Comparison of ENCODE assay signal across 20 cellular contexts in the genomic region with DNA sequence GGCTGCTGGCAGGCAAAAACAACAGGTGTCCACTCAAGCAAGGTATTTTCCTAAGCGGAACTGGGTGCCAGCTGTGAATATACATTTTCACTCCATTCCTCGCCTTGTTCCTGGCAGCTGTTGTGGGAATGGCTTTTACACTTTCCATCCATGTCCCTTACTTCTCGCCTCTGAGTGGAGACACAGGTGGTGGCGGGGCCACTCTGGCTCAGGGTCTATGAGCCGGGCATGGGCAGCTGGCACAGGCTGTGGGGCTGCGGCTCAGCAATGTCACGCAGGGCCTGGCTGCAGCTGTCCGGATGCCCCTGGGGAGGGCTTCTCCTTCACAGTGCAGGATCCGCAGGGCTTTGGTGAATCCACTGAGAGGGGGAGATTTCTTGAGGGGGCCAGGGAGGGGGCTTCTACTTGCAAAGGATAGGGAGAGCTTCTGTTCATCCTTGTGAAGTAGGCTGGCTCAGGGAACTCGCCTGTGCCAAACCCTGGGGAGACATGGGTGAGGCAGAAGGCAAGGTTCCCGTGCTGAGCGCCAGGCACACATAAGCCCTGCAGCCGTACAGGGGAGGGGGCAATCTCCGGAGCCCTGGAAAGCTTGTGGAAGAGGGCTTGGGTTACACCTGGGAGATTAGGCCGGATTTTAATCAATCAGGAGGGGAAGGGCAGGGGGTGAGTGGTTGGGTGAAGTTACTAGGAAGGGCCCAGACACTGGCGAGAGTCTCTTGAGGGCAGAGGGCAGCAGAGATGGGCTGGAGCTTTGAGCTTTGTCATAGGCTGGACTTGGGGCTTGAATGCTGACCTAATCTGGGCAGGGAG. TPM values are rescaled to one million over a fixed set of nuclear protein-coding genes. Genes with fewer than 3 reads are reported as not detected.
DNase-seq lines count a peak whose midpoint lies in the region; ATAC-seq and TF ChIP-seq lines count a peak whose summit lies in the region.
"Had no signal": no experiment of that assay in that cellular context is flagged by ENCODE, and none has a peak within 500 bp of the region (broad histone marks: within the 10 kb centered on the region; RNA-seq: fewer than 3 reads in every experiment).

No MANE protein-coding gene starts in this region.

- no peaks in the 10 kb centered on the region for H3K9me2 ChIP-seq in SK-N-SH

- TF ChIP-seq CTCF in SK-N-SH (IDR thresholded peaks at IDR 0.05) (no peak), upper lobe of right lung (IDR thresholded peaks at IDR 0.05) (no peak)

- no peaks in the 10 kb centered on the region for H3F3A ChIP-seq in SK-N-SH (replicated peaks; ENCODE audit: insufficient read depth)

- H2AFZ ChIP-seq in SK-N-SH (ENCODE audit: low read depth): no peak overlapping the region

- H3K4me1 ChIP-seq in SK-N-SH (ENCODE audit: control insufficient read depth in 1 of 2, insufficient read depth in 2 of 2, low read depth in 1 of 2, low read length in 1 of 2) (peaks cover 0 to 32% of the 10 kb centered on the region in 2 experiments; a peak in 1 of 4 replicates), upper lobe of right lung (no peaks in the 10 kb centered on the region)
- H3K4me1 ChIP-seq: adrenal gland had no signal

- H3K36me3 ChIP-seq in SK-N-SH (replicated peaks in 1 of 2; ENCODE audit: control insufficient read depth in 1 of 2, insufficient read depth in 2 of 2, low read length in 1 of 2) (no peaks in the 10 kb centered on the region), upper lobe of right lung (no peaks in the 10 kb centered on the region)
- H3K36me3 ChIP-seq: adrenal gland, cardiac muscle cell, left ventricle myocardium inferior had no signal

- 79% methylated on average over 15 of the region's 16 CpGs for WGBS in SK-N-SH (ENCODE audit: low lambda C conversion rate)

- TF ChIP-seq EP300 in SK-N-SH (IDR thresholded peaks at IDR 0.05; ENCODE audit: borderline replicate concordance in 1 of 2, low read depth in 1 of 2, low read length in 1 of 2): no peak

- no peak overlapping the region for H3K4me2 ChIP-seq in SK-N-SH
- H3K4me2 ChIP-seq: KMS-11 had no signal

- H4K20me1 ChIP-seq in SK-N-SH (ENCODE audit: insufficient read depth): no peaks in the 10 kb centered on the region

- no peak for TF ChIP-seq RAD21 in SK-N-SH (IDR thresholded peaks at IDR 0.05; ENCODE audit: low read length)

- CTCF ChIA-PET in SK-N-SH (lab: Yijun Ruan, JAX): interaction anchor here (0.7 to 1.3 kb wide), 4 partner anchors 121 to 234 kb away, joined by 3 to 5 read pairs (median 4); partner anchors contain the start of gene CDKN1C

- DNase-seq in SK-N-SH (peak; percentile 22), NCI-H524 (lab: John Stamatoyannopoulos, UW) (peak; percentile 93 to 94), kidney tubule cell (ENCODE audit: low spot score) (peak; percentile 21), upper lobe of right lung (peak; percentile 40), LoVo (ENCODE audit: low spot score) (no peak)
- DNase-seq: activated CD4-positive, alpha-beta memory T cell treated with anti-CD3 and anti-CD28 coated beads, Interleukin-2, amount 10 ng/mL, durations not matched to agents 7 days and 5 days; CD4-positive, CD25-positive, alpha-beta regulatory T cell; effector memory CD8-positive, alpha-beta T cell; hippocampal formation; left ventricle myocardium inferior; NCI-H1694; stimulated activated naive CD8-positive, alpha-beta T cell treated with anti-CD3 and anti-CD28 coated beads, Interleukin-15, Interleukin-2, amounts not matched to agents 100 U/mL and 50 U/mL, for 24 hours had no signal

- no peak overlapping the region for H3K4me3 ChIP-seq in SK-N-SH (ENCODE audit: low read depth in 2 of 2, low read length in 1 of 2)
- no peak overlapping the region for H3K4me3 ChIP-seq in upper lobe of right lung
- H3K4me3 ChIP-seq: adrenal gland, cardiac muscle cell, left ventricle myocardium inferior had no signal

- no peak overlapping the region; a peak in 1 of 4 replicates for H3K27ac ChIP-seq in SK-N-SH (ENCODE audit: low read depth in 2 of 2, low read length in 1 of 2)
- no peak overlapping the region for H3K27ac ChIP-seq in upper lobe of right lung
- H3K27ac ChIP-seq: cardiac muscle cell, KMS-11, left ventricle myocardium inferior, RWPE1 had no signal

- POLR2A ChIA-PET in SK-N-SH (lab: Yijun Ruan, JAX): interaction anchor here (1.4 kb wide), 1 partner anchor 15 kb away, joined by 4 read pairs; no protein-coding TSS in a partner anchor

- H3K9ac ChIP-seq in SK-N-SH: no peak overlapping the region
- H3K9ac ChIP-seq: KMS-11 had no signal

- H3K9me3 ChIP-seq in SK-N-SH (peaks cover 16% of the 10 kb centered on the region), upper lobe of right lung (peaks cover 15% of the 10 kb centered on the region)

- no peak for ATAC-seq in SK-N-SH treated with all-trans-retinoic acid at 6 μM for 48 hours
- ATAC-seq in upper lobe of right lung: no peak
- no peak for ATAC-seq in GM18517 (IDR thresholded peaks at IDR 0.05; ENCODE audit: unreplicated experiment)
- ATAC-seq in GM21360 (IDR thresholded peaks at IDR 0.05; ENCODE audit: unreplicated experiment): no peak
- ATAC-seq: activated T-helper 17 cell treated with anti-CD3 and anti-CD28 coated beads, Interleukin-2, amount 50 U/mL, for 72 hours; effector memory CD8-positive, alpha-beta T cell; stimulated activated naive CD8-positive, alpha-beta T cell treated with anti-CD3 and anti-CD28 coated beads, Interleukin-15, Interleukin-2, amounts not matched to agents 100 U/mL and 50 U/mL, for 24 hours had no signal

- no peaks in the 10 kb centered on the region for H3K79me2 ChIP-seq in SK-N-SH (ENCODE audit: insufficient read depth)

- H3K27me3 ChIP-seq in SK-N-SH (ENCODE audit: insufficient read depth) (no peaks in the 10 kb centered on the region), upper lobe of right lung (no peaks in the 10 kb centered on the region)
- H3K27me3 ChIP-seq: adrenal gland, cardiac muscle cell had no signal

- intact Hi-C loops in upper lobe of right lung (cut with DNase I): no loop called here

TF ChIP-seq in SK-N-SH, 30 proteins besides CTCF, POLR2A, EP300 and RAD21 (continues in another document):
- TF ChIP-seq, protein P1, sequence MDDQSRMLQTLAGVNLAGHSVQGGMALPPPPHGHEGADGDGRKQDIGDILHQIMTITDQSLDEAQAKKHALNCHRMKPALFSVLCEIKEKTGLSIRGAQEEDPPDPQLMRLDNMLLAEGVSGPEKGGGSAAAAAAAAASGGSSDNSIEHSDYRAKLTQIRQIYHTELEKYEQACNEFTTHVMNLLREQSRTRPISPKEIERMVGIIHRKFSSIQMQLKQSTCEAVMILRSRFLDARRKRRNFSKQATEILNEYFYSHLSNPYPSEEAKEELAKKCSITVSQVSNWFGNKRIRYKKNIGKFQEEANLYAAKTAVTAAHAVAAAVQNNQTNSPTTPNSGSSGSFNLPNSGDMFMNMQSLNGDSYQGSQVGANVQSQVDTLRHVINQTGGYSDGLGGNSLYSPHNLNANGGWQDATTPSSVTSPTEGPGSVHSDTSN (IDR thresholded peaks at IDR 0.05): no peak
- TF ChIP-seq RCOR1 (IDR thresholded peaks at IDR 0.05; ENCODE audit: low read length) (no peak), FOSL2 (IDR thresholded peaks at IDR 0.05; ENCODE audit: borderline replicate concordance, low read depth) (no peak), IRF3 (IDR thresholded peaks at IDR 0.05; ENCODE audit: low read depth, low read length) (no peak), RXRA (IDR thresholded peaks at IDR 0.05; ENCODE audit: borderline replicate concordance, low read depth) (no peak), MAX (IDR thresholded peaks at IDR 0.05; ENCODE audit: low read depth) (no peak)

TF ChIP-seq in SK-N-SH treated with all-trans-retinoic acid at 6 μM for 48 hours, 23 proteins besides CTCF, POLR2A, EP300 and RAD21:
- TF ChIP-seq ZNF8 (CRISPR knock-in tag; IDR thresholded peaks at IDR 0.05) (no peak), ISL1 (CRISPR knock-in tag; IDR thresholded peaks at IDR 0.05) (no peak), RARB (CRISPR knock-in tag; IDR thresholded peaks at IDR 0.05) (no peak), TSHZ2 (CRISPR knock-in tag; IDR thresholded peaks at IDR 0.05) (no peak), ZFP3 (CRISPR knock-in tag; IDR thresholded peaks at IDR 0.05) (no peak), BACH2 (CRISPR knock-in tag; IDR thresholded peaks at IDR 0.05; ENCODE audit: borderline replicate concordance) (no peak), ESRRG (CRISPR knock-in tag; IDR thresholded peaks at IDR 0.05) (no peak), ZFP30 (CRISPR knock-in tag; IDR thresholded peaks at IDR 0.05) (no peak), SNAI2 (CRISPR knock-in tag; IDR thresholded peaks at IDR 0.05) (no peak), ARNTL (CRISPR knock-in tag; IDR thresholded peaks at IDR 0.05; ENCODE audit: borderline replicate concordance, low read depth) (no peak), TCF4 (CRISPR knock-in tag; IDR thresholded peaks at IDR 0.05; ENCODE audit: borderline replicate concordance) (no peak)

RNA-seq across cellular contexts. Expression of gene KCNQ1OT1, which starts 45.7 kb away (rescaled TPM):
- 0.03 and 0.05 TPM in 2 replicates for polyA plus RNA-seq in SK-N-SH (2012; rRNA removed)
- under 0.01 TPM in 2 replicates for polyA plus RNA-seq in SK-N-SH (2012; cell fraction: cytosol; rRNA removed)
- polyA plus RNA-seq in SK-N-SH (2012; cell fraction: nucleus; rRNA removed): 0.23 and 0.37 TPM in 2 replicates
- total RNA-seq in upper lobe of right lung: 2.0 TPM
